In genomic region chr1:59193443-59194093, GRCh38 we compare ENCODE assay signal across 21 cellular contexts.
A peak's percentile ranks its signal among the peaks of the same experiment; 100 is the strongest.
DNase-seq lines count a peak whose midpoint lies in the region; ATAC-seq and TF ChIP-seq lines count a peak whose summit lies in the region.
"Had no signal": no experiment of that assay in that cellular context is flagged by ENCODE, and none has a peak within 500 bp of the region (broad histone marks: within the 10 kb centered on the region; RNA-seq: fewer than 3 reads in every experiment).

No MANE protein-coding gene starts in this region.

- H4K5ac ChIP-seq in mesendoderm (ENCODE audit: low read length), result no peak overlapping the region

- no peak overlapping the region for H3K18ac ChIP-seq in mesendoderm (ENCODE audit: low read length)

- peaks cover 0 to 7% (median 0%) of the 10 kb centered on the region in 4 donors for H3K9me3 ChIP-seq in esophagus muscularis mucosa
- no peaks in the 10 kb centered on the region for H3K9me3 ChIP-seq in transverse colon
- H3K9me3 ChIP-seq in lower lobe of right lung, result no peaks in the 10 kb centered on the region
- H3K9me3 ChIP-seq: A549 had no signal

- H3K27ac ChIP-seq in esophagus muscularis mucosa (replicated peaks in 1 of 4) (no peak overlapping the region), transverse colon (no peak overlapping the region), lower lobe of right lung (no peak overlapping the region), mesendoderm (ENCODE audit: low read depth, low read length) (no peak overlapping the region)
- H3K27ac ChIP-seq: A549 had no signal

- H2BK5ac ChIP-seq in mesendoderm (ENCODE audit: low read length), result no peak overlapping the region

- H3K79me2 ChIP-seq in mesendoderm (ENCODE audit: control insufficient read depth, insufficient read depth, low read length), result no peaks in the 10 kb centered on the region

- no peaks in the 10 kb centered on the region for H3K36me3 ChIP-seq in esophagus muscularis mucosa
- no peaks in the 10 kb centered on the region for H3K36me3 ChIP-seq in transverse colon
- H3K36me3 ChIP-seq in lower lobe of right lung, result no peaks in the 10 kb centered on the region
- no peaks in the 10 kb centered on the region for H3K36me3 ChIP-seq in mesendoderm (ENCODE audit: control insufficient read depth, insufficient read depth, low read length)

- H4K8ac ChIP-seq in mesendoderm (ENCODE audit: low read depth, low read length), result no peak overlapping the region

- in situ Hi-C loops in transverse colon (cut with MboI; ENCODE audit: low pct_ligation_motif_present in 1 of 4, low pct_unique_long_range_greater_than_20kb in 1 of 4, low sequenced_read_pairs in 3 of 4), result no loop called here

- H3K27me3 ChIP-seq in esophagus muscularis mucosa, result no peaks in the 10 kb centered on the region
- H3K27me3 ChIP-seq in transverse colon, result no peaks in the 10 kb centered on the region
- no peaks in the 10 kb centered on the region for H3K27me3 ChIP-seq in lower lobe of right lung (ENCODE audit: low read depth)
- H3K27me3 ChIP-seq in mesendoderm (ENCODE audit: insufficient read depth, low read length, poor library complexity), result no peaks in the 10 kb centered on the region

- no peak overlapping the region for H3K56ac ChIP-seq in mesendoderm (ENCODE audit: low read length)

- no peak overlapping the region for H3K4me3 ChIP-seq in esophagus muscularis mucosa
- H3K4me3 ChIP-seq in transverse colon, result no peak overlapping the region
- H3K4me3 ChIP-seq in lower lobe of right lung, result no peak overlapping the region
- H3K4me3 ChIP-seq in mesendoderm (ENCODE audit: low read length), result no peak overlapping the region
- H3K4me3 ChIP-seq: A549 had no signal

- no peak overlapping the region for H2AK5ac ChIP-seq in mesendoderm (ENCODE audit: low read length)

- no peak overlapping the region for H3K4me2 ChIP-seq in mesendoderm (ENCODE audit: low read length)
- H3K4me2 ChIP-seq: A549 had no signal

- peaks cover 2 to 8% (median 6%) of the 10 kb centered on the region in 4 donors for H3K4me1 ChIP-seq in esophagus muscularis mucosa
- peaks cover 0 to 5% (median 2%) of the 10 kb centered on the region in 4 donors for H3K4me1 ChIP-seq in transverse colon
- no peaks in the 10 kb centered on the region for H3K4me1 ChIP-seq in lower lobe of right lung
- no peaks in the 10 kb centered on the region for H3K4me1 ChIP-seq in mesendoderm (ENCODE audit: control insufficient read depth, low read depth, low read length)
- H3K4me1 ChIP-seq: A549 had no signal

- intact Hi-C loops in esophagus muscularis mucosa (cut with DNase I) (no loop called here), transverse colon (cut with DNase I; ENCODE audit: low total_unique reads) (no loop called here), lower lobe of right lung (cut with DNase I) (no loop called here)

- no peaks in the 10 kb centered on the region for H3K79me1 ChIP-seq in mesendoderm (ENCODE audit: low read length)

- ATAC-seq in lower lobe of right lung, result no peak
- ATAC-seq: A549, SK-N-SH treated with all-trans-retinoic acid at 6 μM for 48 hours, T-helper 17 cell had no signal

- TF ChIP-seq POLR2A in esophagus muscularis mucosa (IDR thresholded peaks at IDR 0.05; ENCODE audit: low read depth) (no peak), transverse colon (IDR thresholded peaks at IDR 0.05) (no peak)

- TF ChIP-seq CTCF in esophagus muscularis mucosa (IDR thresholded peaks at IDR 0.05) (no peak), transverse colon (IDR thresholded peaks at IDR 0.05) (no peak), lower lobe of right lung (IDR thresholded peaks at IDR 0.05) (no peak)

- TF ChIP-seq EP300 in esophagus muscularis mucosa (IDR thresholded peaks at IDR 0.05), result no peak
- no peak for TF ChIP-seq EP300 in transverse colon (IDR thresholded peaks at IDR 0.05; ENCODE audit: low read depth)

- DNase-seq in DMS53 treated with DMSO at 0.1 percent for 48 hours (lab: John Stamatoyannopoulos, UW; ENCODE audit: unreplicated experiment) (peak; percentile 14), LoVo (ENCODE audit: low spot score) (peak; percentile 45), esophagus muscularis mucosa (ENCODE audit: extremely low spot score) (peak; percentile 24), transverse colon (peak; percentile 35), lower lobe of right lung (no peak), mesendoderm (no peak), NCI-H446 (lab: John Stamatoyannopoulos, UW) (no peak)
- DNase-seq: C1 segment of cervical spinal cord; CD4-positive, alpha-beta memory T cell; DMS 273 treated with DMSO at 0.1 percent for 48 hours; DND-41; KBM-7; MM.1S; NCI-H1048; NCI-H187 treated with DMSO at 0.1 percent for 48 hours; NCI-H2107; NCI-H446 treated with DMSO at 0.1 percent for 48 hours; NCI-H526 treated with DMSO at 0.1 percent for 48 hours; T-helper 17 cell had no signal

- H3K9ac ChIP-seq in mesendoderm (ENCODE audit: low read length), result no peak overlapping the region

- 74% methylated on average over 4 of the region's 4 CpGs for WGBS in esophagus muscularis mucosa
- WGBS in transverse colon (ENCODE audit: low coverage in 1 of 2), 2 donors, result 50 to 55% methylated on average over 4 of the region's 4 CpGs
- WGBS in mesendoderm (ENCODE audit: extremely low coverage, insufficient coverage, low lambda C conversion rate), result no CpG with 5 or more reads among the region's 4 CpGs

- no peak overlapping the region for H2BK15ac ChIP-seq in mesendoderm (replicated peaks; ENCODE audit: low read depth)

- no peak overlapping the region for H2BK120ac ChIP-seq in mesendoderm (ENCODE audit: low read depth, low read length)

- H3K23ac ChIP-seq in mesendoderm (ENCODE audit: low read length), result no peak overlapping the region

- H3K4ac ChIP-seq in mesendoderm (ENCODE audit: low read depth, low read length), result no peak overlapping the region

Comparison
In these comparisons a context has a peak if more than half of its experiments do, and no peak if none do; other contexts are left out.
1. DNase-seq: peak in DMS53 treated with DMSO at 0.1 percent for 48 hours (single experiment), LoVo (single experiment), esophagus muscularis mucosa (single experiment) and transverse colon (single experiment); none in lower lobe of right lung (single experiment), mesendoderm (single experiment) and NCI-H446 (0 of 2).